Comparison of ENCODE assay signal across 22 cellular contexts in the genomic region with DNA sequence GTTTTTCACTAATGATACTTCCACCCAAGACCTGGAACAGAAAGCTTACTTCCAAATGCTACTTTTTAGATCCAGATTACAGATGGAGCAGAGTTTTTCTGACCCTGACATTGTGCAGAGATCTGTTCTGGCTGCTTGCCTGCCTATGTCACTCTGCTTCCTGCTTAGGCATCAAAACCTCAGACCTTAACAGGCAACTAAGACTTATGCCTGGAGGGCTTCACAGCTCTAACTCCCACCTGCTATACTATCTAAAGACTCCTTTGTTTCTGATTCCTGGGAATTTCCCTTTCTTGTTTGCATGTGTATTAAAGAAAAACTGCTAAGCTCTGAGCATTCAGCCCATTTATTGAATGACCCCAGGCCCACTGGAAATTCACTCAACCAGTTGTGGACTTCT.
DNase-seq lines count a peak whose midpoint lies in the region; TF ChIP-seq lines count a peak whose summit lies in the region.
"Had no signal": no experiment of that assay in that cellular context is flagged by ENCODE, and none has a peak within 500 bp of the region (broad histone marks: within the 10 kb centered on the region; RNA-seq: fewer than 3 reads in every experiment).

No MANE protein-coding gene starts in this region.

- H2BK20ac ChIP-seq in H9 (ENCODE audit: low read depth, low read length, poor library complexity, severe bottlenecking) = no peak overlapping the region

- H2AK5ac ChIP-seq in H9 (ENCODE audit: insufficient read length, low read length) = no peak overlapping the region
- H2AK5ac ChIP-seq in trophoblast cell (ENCODE audit: low read length) = no peak overlapping the region

- H3K4ac ChIP-seq in H9 (ENCODE audit: low read depth, low read length) = no peak overlapping the region
- no peak overlapping the region for H3K4ac ChIP-seq in trophoblast cell (ENCODE audit: low read depth, low read length)

- H3K27me3 ChIP-seq in H9 (ENCODE audit: insufficient read depth, low read length) (no peaks in the 10 kb centered on the region; the same call in 1 of the 2 replicates), trophoblast cell (ENCODE audit: insufficient read depth, low read length) (no peaks in the 10 kb centered on the region)
- H3K27me3 ChIP-seq: heart left ventricle, neutrophil, vagina had no signal

- no peak overlapping the region for H4K12ac ChIP-seq in trophoblast cell (ENCODE audit: low read depth, low read length)

- H3K18ac ChIP-seq in H9 (ENCODE audit: insufficient read length, low read depth, low read length) (no peak overlapping the region), trophoblast cell (ENCODE audit: low read length) (no peak overlapping the region)

- DNase-seq in H9 = peak; percentile 41
- peak; percentile 76 to 78 for DNase-seq in NCI-H526 (lab: John Stamatoyannopoulos, UW)
- DNase-seq in fibroblast of villous mesenchyme (ENCODE audit: low read depth) = peak; percentile 5
- no peak for DNase-seq in trophoblast cell
- no peak for DNase-seq in stimulated activated CD4-positive, alpha-beta T cell treated with anti-CD3 and anti-CD28 coated beads, Interleukin-12 subunit alpha, Interleukin-12 subunit beta, amount 100 ng/mL, for 4 hours
- DNase-seq in activated T-cell treated with anti-CD3 and anti-CD28 coated beads, Interleukin-2, amount 50 U/mL, for 1 hour = no peak
- DNase-seq in HK-2 (ENCODE audit: unreplicated experiment) = no peak
- DNase-seq: activated naive CD4-positive, alpha-beta T cell treated with anti-CD3 and anti-CD28 coated beads, Interleukin-2, amount 10 ng/mL, durations not matched to agents 7 days and 5 days; activated T-cell treated with anti-CD3 and anti-CD28 coated beads, Interleukin-2, amount 50 U/mL, for 48 hours; amygdala; CD4-positive, CD25-positive, alpha-beta regulatory T cell; DMS153; GDM1; heart left ventricle; Kasumi-1; NCI-H1092 treated with DMSO at 0.1 percent for 48 hours; NCI-H524 treated with DMSO at 0.1 percent for 48 hours had no signal

- no peak for TF ChIP-seq CTCF in H9 (conservative IDR thresholded peaks at IDR 0.05)
- TF ChIP-seq CTCF in fibroblast of villous mesenchyme (IDR thresholded peaks at IDR 0.05; ENCODE audit: insufficient read depth, low read depth, low read length) = no peak

- H3K56ac ChIP-seq in H9 (ENCODE audit: insufficient read length, low read depth, low read length) = no peak overlapping the region

- no peak overlapping the region for H2BK15ac ChIP-seq in H9 (ENCODE audit: low read depth, low read length)

- H4K5ac ChIP-seq in H9 (ENCODE audit: insufficient read length, low read depth, low read length) = no peak overlapping the region

- H3K9ac ChIP-seq in H9 (ENCODE audit: extremely low read depth, insufficient read length, low read length) (no peak overlapping the region), trophoblast cell (ENCODE audit: low read length) (no peak overlapping the region)

- H3K9me3 ChIP-seq in H9 (ENCODE audit: control insufficient read depth, low read depth, low read length) (no peaks in the 10 kb centered on the region), trophoblast cell (ENCODE audit: insufficient read depth, low read depth, low read length) (peaks cover 3% of the 10 kb centered on the region)
- H3K9me3 ChIP-seq: heart left ventricle, neutrophil, vagina had no signal

- H3K36me3 ChIP-seq in trophoblast cell (ENCODE audit: control insufficient read depth in 1 of 2, insufficient read depth in 2 of 2, low read length in 2 of 2) = no peaks in the 10 kb centered on the region
- H3K36me3 ChIP-seq: heart left ventricle, neutrophil, vagina had no signal

- no peak overlapping the region for H4K8ac ChIP-seq in H9 (replicated peaks; ENCODE audit: insufficient read length, low read depth, low read length)
- no peak overlapping the region for H4K8ac ChIP-seq in trophoblast cell (ENCODE audit: low read depth, low read length)

- H3K4me1 Mint-ChIP-seq in H9 = peaks cover 2 to 10% of the 10 kb centered on the region in 2 experiments; a peak in 3 of 4 replicates
- H3K4me1 Mint-ChIP-seq: activated naive CD4-positive, alpha-beta T cell treated with anti-CD3 and anti-CD28 coated beads, Interleukin-2, amount 10 ng/mL, durations not matched to agents 7 days and 5 days; CD4-positive, CD25-positive, alpha-beta regulatory T cell; stimulated activated memory B cell treated with anti-CD40 and anti-IgM and Interleukin-4, amounts not matched to agents 10 μg/mL and 1 μg/mL and 100 μg/mL, for 72 hours had no signal

- H2AFZ ChIP-seq in H9 (ENCODE audit: low read length) (no peak overlapping the region), trophoblast cell (ENCODE audit: insufficient read depth, low read length, poor library complexity) (no peak overlapping the region)

- H4K91ac ChIP-seq in H9 (ENCODE audit: insufficient read length, low read depth, low read length) (no peak overlapping the region), trophoblast cell (ENCODE audit: low read depth, low read length) (no peak overlapping the region)

- H3K23ac ChIP-seq in H9 (ENCODE audit: insufficient read length, low read depth, low read length) (no peak overlapping the region), trophoblast cell (ENCODE audit: low read length) (no peak overlapping the region)

- no peaks in the 10 kb centered on the region for H4K20me1 ChIP-seq in H9 (ENCODE audit: control insufficient read depth, insufficient read depth, insufficient read length)

- no peak overlapping the region for H3K4me2 ChIP-seq in H9 (ENCODE audit: insufficient read depth, insufficient read length, low read length)
- H3K4me2 ChIP-seq in trophoblast cell (ENCODE audit: low read length) = peak overlapping the region; percentile 23

- no peak overlapping the region for H3K4me3 ChIP-seq in fibroblast of villous mesenchyme (ENCODE audit: low read depth, low read length)
- no peak overlapping the region for H3K4me3 ChIP-seq in trophoblast cell (ENCODE audit: low read depth, low read length)
- H3K4me3 ChIP-seq: heart left ventricle, skin epidermis, vagina had no signal

- H3K4me1 ChIP-seq in H9 (ENCODE audit: insufficient read depth, low read length) = no peaks in the 10 kb centered on the region
- peaks cover 2 to 8% of the 10 kb centered on the region in 2 experiments for H3K4me1 ChIP-seq in trophoblast cell (ENCODE audit: control insufficient read depth in 1 of 2, insufficient read depth in 2 of 2, low read length in 2 of 2)
- H3K4me1 ChIP-seq: heart left ventricle, vagina had no signal

- H3K79me2 ChIP-seq in H9 (ENCODE audit: insufficient read depth, low read length) (no peaks in the 10 kb centered on the region), trophoblast cell (ENCODE audit: control insufficient read depth, insufficient read depth, low read length, poor library complexity) (no peaks in the 10 kb centered on the region)

- no peak overlapping the region for H2BK120ac ChIP-seq in H9 (ENCODE audit: low read depth, low read length, poor library complexity, severe bottlenecking)
- H2BK120ac ChIP-seq in trophoblast cell (ENCODE audit: insufficient read depth, low read length, poor library complexity) = no peak overlapping the region

- H3K23me2 ChIP-seq in H9 (ENCODE audit: insufficient read length, low read depth, low read length, poor library complexity, severe bottlenecking) = no peaks in the 10 kb centered on the region

- H3K14ac ChIP-seq in H9 (ENCODE audit: insufficient read depth, low read length) = no peak overlapping the region
- H3K14ac ChIP-seq in trophoblast cell (ENCODE audit: low read length) = no peak overlapping the region

- H3K27ac ChIP-seq in H9 (ENCODE audit: insufficient read length, low read depth, low read length) = no peak overlapping the region
- H3K27ac ChIP-seq in trophoblast cell (ENCODE audit: low read depth, low read length) = peak overlapping the region; percentile 70
- H3K27ac ChIP-seq: heart left ventricle, neutrophil, skin epidermis, vagina had no signal

- H3K4me3 Mint-ChIP-seq in H9 = no peak overlapping the region
- H3K4me3 Mint-ChIP-seq: activated naive CD4-positive, alpha-beta T cell treated with anti-CD3 and anti-CD28 coated beads, Interleukin-2, amount 10 ng/mL, durations not matched to agents 7 days and 5 days; CD4-positive, CD25-positive, alpha-beta regulatory T cell; dendritic cell treated with granulocyte-macrophage colony-stimulating factor and Interleukin-4, amounts not matched to agents 40 ng/mL and 50 ng/mL, for 4 days; stimulated activated memory B cell treated with anti-CD40 and anti-IgM and Interleukin-4, amounts not matched to agents 10 μg/mL and 1 μg/mL and 100 μg/mL, for 72 hours had no signal

- peaks cover 42% of the 10 kb centered on the region for H3K27me3 Mint-ChIP-seq in H9 (ENCODE audit: low read depth)
- H3K27me3 Mint-ChIP-seq: activated naive CD4-positive, alpha-beta T cell treated with anti-CD3 and anti-CD28 coated beads, Interleukin-2, amount 10 ng/mL, durations not matched to agents 7 days and 5 days; CD4-positive, CD25-positive, alpha-beta regulatory T cell; dendritic cell treated with granulocyte-macrophage colony-stimulating factor and Interleukin-4, amounts not matched to agents 40 ng/mL and 50 ng/mL, for 4 days had no signal

- H3K27ac Mint-ChIP-seq in H9 = no peak overlapping the region
- H3K27ac Mint-ChIP-seq: activated naive CD4-positive, alpha-beta T cell treated with anti-CD3 and anti-CD28 coated beads, Interleukin-2, amount 10 ng/mL, durations not matched to agents 7 days and 5 days; CD4-positive, CD25-positive, alpha-beta regulatory T cell; dendritic cell treated with granulocyte-macrophage colony-stimulating factor and Interleukin-4, amounts not matched to agents 40 ng/mL and 50 ng/mL, for 4 days; stimulated activated memory B cell treated with anti-CD40 and anti-IgM and Interleukin-4, amounts not matched to agents 10 μg/mL and 1 μg/mL and 100 μg/mL, for 72 hours had no signal

- no peak overlapping the region for H3T11ph ChIP-seq in H9 (ENCODE audit: low read length)

- no peak overlapping the region for H2BK12ac ChIP-seq in H9 (ENCODE audit: insufficient read length, low read depth, low read length)
- no peak overlapping the region for H2BK12ac ChIP-seq in trophoblast cell (ENCODE audit: low read length)

- no peaks in the 10 kb centered on the region; a peak in 1 of 7 replicates for H3K36me3 Mint-ChIP-seq in H9 (ENCODE audit: insufficient read depth in 1 of 3, low read depth in 3 of 3)
- H3K36me3 Mint-ChIP-seq: activated naive CD4-positive, alpha-beta T cell treated with anti-CD3 and anti-CD28 coated beads, Interleukin-2, amount 10 ng/mL, durations not matched to agents 7 days and 5 days; CD4-positive, CD25-positive, alpha-beta regulatory T cell; stimulated activated memory B cell treated with anti-CD40 and anti-IgM and Interleukin-4, amounts not matched to agents 10 μg/mL and 1 μg/mL and 100 μg/mL, for 72 hours had no signal

- H3K79me1 ChIP-seq in H9 (ENCODE audit: insufficient read depth, low read depth, low read length, poor library complexity, severe bottlenecking) (no peaks in the 10 kb centered on the region), trophoblast cell (ENCODE audit: low read length) (peaks cover 2% of the 10 kb centered on the region)

- peaks cover 0 to 4% of the 10 kb centered on the region in 2 experiments; a peak in 1 of 5 replicates for H3K9me3 Mint-ChIP-seq in H9
- H3K9me3 Mint-ChIP-seq: activated naive CD4-positive, alpha-beta T cell treated with anti-CD3 and anti-CD28 coated beads, Interleukin-2, amount 10 ng/mL, durations not matched to agents 7 days and 5 days; dendritic cell treated with granulocyte-macrophage colony-stimulating factor and Interleukin-4, amounts not matched to agents 40 ng/mL and 50 ng/mL, for 4 days had no signal

- H2BK5ac ChIP-seq in H9 (ENCODE audit: insufficient read length, low read length) (no peak overlapping the region), trophoblast cell (ENCODE audit: low read depth, low read length, poor library complexity) (no peak overlapping the region)

Comparison
In these comparisons a context has a peak if more than half of its experiments do, and no peak if none do; other contexts are left out.
1. DNase-seq: peak in H9 (single experiment), NCI-H526 (2 of 2) and fibroblast of villous mesenchyme (single experiment); none in trophoblast cell (0 of 2), stimulated activated CD4-positive, alpha-beta T cell treated with anti-CD3 and anti-CD28 coated beads, Interleukin-12 subunit alpha, Interleukin-12 subunit beta, amount 100 ng/mL, for 4 hours (single experiment), activated T-cell treated with anti-CD3 and anti-CD28 coated beads, Interleukin-2, amount 50 U/mL, for 1 hour (single experiment) and HK-2 (single experiment).